In the genomic region with DNA sequence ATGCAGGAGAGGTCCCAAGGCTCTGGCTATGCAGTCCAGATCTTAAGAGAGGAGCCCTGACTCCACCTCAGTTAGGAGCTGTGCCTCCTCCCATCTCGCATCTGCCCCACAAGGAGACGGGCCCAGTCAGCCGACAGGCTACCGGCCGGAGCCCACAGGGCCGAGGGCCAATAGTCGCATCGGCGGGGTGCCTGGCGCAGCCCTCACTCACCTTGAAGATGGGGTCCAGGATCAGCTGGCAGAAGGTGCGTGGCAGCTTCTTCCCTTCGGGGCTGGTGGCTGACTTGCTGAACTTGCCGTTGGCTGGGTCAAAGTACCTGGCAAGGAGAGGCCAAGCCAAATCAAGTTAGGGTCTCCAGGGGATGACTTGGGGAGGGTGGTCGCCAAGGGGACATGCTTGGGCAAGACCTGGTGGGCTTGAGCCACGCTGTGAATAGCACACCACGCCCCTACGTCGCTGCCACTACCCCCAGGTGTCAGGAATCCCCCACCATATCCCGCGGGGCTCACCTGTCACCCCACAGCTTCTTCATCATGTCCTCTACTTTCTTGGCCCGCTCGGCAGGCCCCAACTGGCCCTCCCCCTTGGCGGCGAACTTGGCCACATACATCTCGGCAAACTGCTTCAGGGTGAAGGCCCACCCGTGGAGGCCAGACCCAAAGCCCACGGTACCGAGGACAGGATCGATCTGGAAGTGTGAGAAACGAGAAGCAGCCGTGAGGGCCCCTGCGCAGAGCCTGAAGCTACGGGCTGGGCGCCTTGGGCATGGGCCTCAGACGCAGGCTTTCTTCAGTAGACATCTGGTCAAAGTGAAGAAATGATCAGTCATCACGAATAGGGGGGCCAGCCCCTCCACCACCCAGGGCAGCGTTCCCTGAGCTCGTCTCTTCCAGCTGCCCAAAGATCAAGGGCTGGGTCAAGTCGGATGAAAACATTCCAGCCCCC, we compare ENCODE assay signal across 14 cellular contexts. TPM values are rescaled to one million over a fixed set of nuclear protein-coding genes. Genes with fewer than 3 reads are reported as not detected.
DNase-seq lines count a peak whose midpoint lies in the region; ATAC-seq, FAIRE-seq and TF ChIP-seq lines count a peak whose summit lies in the region.
"Had no signal": no experiment of that assay in that cellular context is flagged by ENCODE, and none has a peak within 500 bp of the region (broad histone marks: within the 10 kb centered on the region; RNA-seq: fewer than 3 reads in every experiment).

No MANE protein-coding gene starts in this region.

- H3K36me3 Mint-ChIP-seq in activated naive CD4-positive, alpha-beta T cell treated with anti-CD3 and anti-CD28 coated beads, Interleukin-2, amount 50 U/mL, for 72 hours, result peaks cover 56 to 68% of the 10 kb centered on the region in 2 donors
- H3K36me3 Mint-ChIP-seq in naive B cell, result peaks cover 5 to 13% of the 10 kb centered on the region in 2 donors

- H3K4me1 ChIP-seq in HCT116 (ENCODE audit: control insufficient read depth in 1 of 2, insufficient read depth in 2 of 2, low read length in 2 of 2), result peaks cover 16 to 42% of the 10 kb centered on the region in 2 experiments

- H3K4me1 Mint-ChIP-seq in naive B cell, result peaks cover 36 to 53% (median 49%) of the 10 kb centered on the region in 3 donors

- H3K9me2 ChIP-seq in HCT116 (ENCODE audit: insufficient read depth), result no peaks in the 10 kb centered on the region

- intact Hi-C loops in HCT116 (cut with micrococcal nuclease), result no loop called here

- TF ChIP-seq CTCF in AG04450 (IDR thresholded peaks at IDR 0.05; ENCODE audit: low read depth, low read length) (no peak), HCT116 (IDR thresholded peaks at IDR 0.05 in 2 of 3, conservative IDR thresholded peaks at IDR 0.05 in 1 of 3; ENCODE audit: borderline replicate concordance in 1 of 3, insufficient read depth in 1 of 3, low read depth in 2 of 3, low read length in 2 of 3) (no peak)

- no peak for FAIRE-seq in RCC 7860 (lab: Jason Lieb, UNC)

- H3K27ac Mint-ChIP-seq in activated naive CD4-positive, alpha-beta T cell treated with anti-CD3 and anti-CD28 coated beads, Interleukin-2, amount 50 U/mL, for 72 hours, result peak overlapping the region; percentile 96 to 98
- H3K27ac Mint-ChIP-seq in naive B cell, result peak overlapping the region in 1 of 6 donors; percentile 97

- TF ChIP-seq POLR2A in HCT116 (IDR thresholded peaks at IDR 0.05; ENCODE audit: borderline replicate concordance, extremely low read depth, insufficient read depth, insufficient read length), result no peak

- peak overlapping the region in 5 of 8 donors; percentile 57 to 99 (median 80) for H3K4me3 Mint-ChIP-seq in naive B cell

- H3K79me2 ChIP-seq in HCT116 (ENCODE audit: insufficient read depth, low read length), result peaks cover 81% of the 10 kb centered on the region

- no peak overlapping the region for H2AFZ ChIP-seq in HCT116 (ENCODE audit: low read depth, low read length, poor library complexity, severe bottlenecking)

- peaks cover 63 to 76% of the 10 kb centered on the region in 2 experiments for H3K36me3 ChIP-seq in HCT116 (ENCODE audit: control insufficient read depth in 1 of 2, insufficient read depth in 2 of 2, low read length in 2 of 2)

- no peak for DNase-seq in AG04450 (ENCODE audit: low read depth, low spot score)
- DNase-seq in HCT116 (ENCODE audit: low read depth, low spot score), result no peak
- no peak for DNase-seq in activated naive CD4-positive, alpha-beta T cell treated with anti-CD3 and anti-CD28 coated beads, Interleukin-2, amount 50 U/mL, for 72 hours (ENCODE audit: low spot score in 2 of 2)
- DNase-seq in naive B cell, result no peak
- DNase-seq in NCI-H2171 (lab: John Stamatoyannopoulos, UW), result no peak
- no peak for DNase-seq in DMS 273 (lab: John Stamatoyannopoulos, UW; ENCODE audit: unreplicated experiment)
- no peak for DNase-seq in RCC 7860 (ENCODE audit: low spot score)
- DNase-seq in retina, result no peak
- DNase-seq: DMS153; effector CD8-positive, alpha-beta T cell had no signal

- peaks cover 73% of the 10 kb centered on the region; the same call in 1 of the 2 replicates for H4K20me1 ChIP-seq in HCT116 (ENCODE audit: insufficient read depth)

- POLR2A ChIA-PET in AG04450 (lab: Yijun Ruan, JAX), result interaction anchor here (8.1 kb wide), 1 partner anchor 11 kb away, joined by 221 read pairs; a partner anchor contains a TSS
- POLR2A ChIA-PET in HCT116 (lab: Charles Lee), result interaction anchor here (0.9 to 1.7 kb wide), 3 partner anchors 10 to 13 kb away, joined by 6 to 7 read pairs (median 6); a partner anchor contains a TSS

- TF ChIP-seq RAD21 in HCT116 (IDR thresholded peaks at IDR 0.05; ENCODE audit: low read depth), result no peak

- no peak overlapping the region for H3K9ac ChIP-seq in HCT116 (ENCODE audit: low read length)

- CTCF ChIA-PET in AG04450 (lab: Charles Lee) (no interaction called here), HCT116 (lab: Charles Lee) (no interaction called here)

- H3K27me3 ChIP-seq in AG04450 (ENCODE audit: control insufficient read depth, insufficient read depth, low read length) (no peaks in the 10 kb centered on the region), HCT116 (ENCODE audit: insufficient read depth, low read length) (no peaks in the 10 kb centered on the region)

- no peaks in the 10 kb centered on the region for H3K27me3 Mint-ChIP-seq in naive B cell

- ATAC-seq in HCT116 (no peak), naive B cell (ENCODE audit: low read depth in 2 of 2) (no peak)
- ATAC-seq in activated naive CD4-positive, alpha-beta T cell treated with anti-CD3 and anti-CD28 coated beads, Interleukin-2, amount 50 U/mL, for 72 hours, result no peak

- H3K9me3 ChIP-seq in AG04450 (ENCODE audit: control insufficient read depth, insufficient read depth, low read length) (no peaks in the 10 kb centered on the region; the same call in 1 of the 2 replicates), HCT116 (ENCODE audit: control insufficient read depth in 1 of 2, insufficient read depth in 1 of 2, low read depth in 1 of 2, low read length in 2 of 2) (no peaks in the 10 kb centered on the region)
- H3K9me3 ChIP-seq: prostate gland had no signal

- no TSS peak for BruUV-seq in HCT116 (replicated peaks; lab: Mats Ljungman, UMichigan)

- 0 out of 2 replicates have a peak overlapping the region, but pooled peaks have one; percentile 21 for H3K4me2 ChIP-seq in HCT116 (ENCODE audit: low read length)

- peak overlapping the region; percentile 47 for H3K27ac ChIP-seq in AG04450 (ENCODE audit: low read depth, low read length)
- peak overlapping the region; percentile 44; the same call in 1 of the 2 replicates for H3K27ac ChIP-seq in HCT116 (ENCODE audit: low read depth, low read length)
- H3K27ac ChIP-seq: prostate gland had no signal

- H3K4me3 ChIP-seq in AG04450 (ENCODE audit: low read depth, low read length), result peak overlapping the region; percentile 97
- no peak overlapping the region for H3K4me3 ChIP-seq in HCT116 (replicated peaks in 1 of 2; ENCODE audit: low read depth in 1 of 2, low read length in 2 of 2)
- H3K4me3 ChIP-seq: prostate gland had no signal

- RAD21 ChIA-PET in HCT116 (lab: Charles Lee; ENCODE audit: low non-redundant PET in 1 of 2, low total read pairs in 2 of 2, uncharacterized antibody in 2 of 2, unreplicated experiment in 2 of 2), result no interaction called here

- H3K9me3 Mint-ChIP-seq in activated naive CD4-positive, alpha-beta T cell treated with anti-CD3 and anti-CD28 coated beads, Interleukin-2, amount 50 U/mL, for 72 hours, result no peaks in the 10 kb centered on the region
- peaks cover 0 to 2% (median 0%) of the 10 kb centered on the region in 7 donors for H3K9me3 Mint-ChIP-seq in naive B cell
- H3K9me3 Mint-ChIP-seq: T-helper 1 cell treated with Interleukin-12 subunit alpha and Interleukin-12 subunit beta and Interleukin-4 antibody, amounts not matched to agents 30 μg/mL and 1 μg/mL, for 36 hours had no signal

RNA-seq across cellular contexts. Expression of a gene that starts 3.3 kb away (rescaled TPM):
- polyA plus RNA-seq in AG04450 (2011; rRNA removed) (1,648 and 1,697 TPM in 2 replicates), naive B cell (ENCODE audit: low read depth in 6 of 6) (100 to 1,000 TPM; 315 to 696 (median 594) TPM)
- polyA minus RNA-seq in AG04450 (2011; rRNA and poly(A)+ RNA removed), result 1,375 and 1,770 TPM in 2 replicates
- 3,796 TPM for total RNA-seq in HCT116 (2021; ENCODE audit: unreplicated experiment)
- polyA plus RNA-seq in HCT116 (2012), result 3,320 and 3,735 TPM in 2 replicates
- total RNA-seq in activated naive CD4-positive, alpha-beta T cell treated with anti-CD3 and anti-CD28 coated beads, Interleukin-2, amount 50 U/mL, for 72 hours, result 1,000 to 10,000 TPM; 3,216 to 3,705 TPM

RNA-seq across cellular contexts. Expression of a gene that starts 11.1 kb away (rescaled TPM):
- 105 and 149 TPM in 2 replicates for polyA plus RNA-seq in AG04450 (2011; rRNA removed)
- 89.6 and 138 TPM in 2 replicates for polyA minus RNA-seq in AG04450 (2011; rRNA and poly(A)+ RNA removed)
- 54.8 TPM for total RNA-seq in HCT116 (2021; ENCODE audit: unreplicated experiment)
- 48.0 and 62.1 TPM in 2 replicates for polyA plus RNA-seq in HCT116 (2012)
- total RNA-seq in activated naive CD4-positive, alpha-beta T cell treated with anti-CD3 and anti-CD28 coated beads, Interleukin-2, amount 50 U/mL, for 72 hours, result 10 to 100 TPM; 28.4 to 61.4 TPM
- polyA plus RNA-seq in naive B cell (ENCODE audit: low read depth in 6 of 6), result 10 to 100 TPM in 5 of 6 donors, 1 to 10 TPM in 1; 9.4 to 30.8 (median 20.2) TPM

RNA-seq across cellular contexts. Expression of a gene that starts 25.5 kb away (rescaled TPM):
- polyA plus RNA-seq in AG04450 (2011; rRNA removed) (9.0 and 12.0 TPM in 2 replicates), naive B cell (ENCODE audit: low read depth in 6 of 6) (10 to 100 TPM in 1 of 6 donors, 1 to 10 TPM in 5; 5.1 to 12.1 (median 6.1) TPM)
- 13.6 and 17.2 TPM in 2 replicates for polyA minus RNA-seq in AG04450 (2011; rRNA and poly(A)+ RNA removed)
- 28.4 TPM for total RNA-seq in HCT116 (2021; ENCODE audit: unreplicated experiment)
- 15.6 and 19.9 TPM in 2 replicates for polyA plus RNA-seq in HCT116 (2012)
- total RNA-seq in activated naive CD4-positive, alpha-beta T cell treated with anti-CD3 and anti-CD28 coated beads, Interleukin-2, amount 50 U/mL, for 72 hours, result 10 to 100 TPM; 28.0 to 30.6 TPM

RNA-seq across cellular contexts. Expression of a gene that starts 49.1 kb away (rescaled TPM):
- not detected in 2 replicates for polyA plus RNA-seq in AG04450 (2011; rRNA removed)
- polyA minus RNA-seq in AG04450 (2011; rRNA and poly(A)+ RNA removed), result not detected in 2 replicates
- not detected for total RNA-seq in HCT116 (2021; ENCODE audit: unreplicated experiment)
- not detected in 2 replicates for polyA plus RNA-seq in HCT116 (2012)
- not detected for total RNA-seq in activated naive CD4-positive, alpha-beta T cell treated with anti-CD3 and anti-CD28 coated beads, Interleukin-2, amount 50 U/mL, for 72 hours
- not detected for polyA plus RNA-seq in naive B cell (ENCODE audit: low read depth in 6 of 6)
- total RNA-seq: HT-29, NCI-H460 had no signal
